In genomic region chr18:14905350-14905749, GRCh38 we compare ENCODE assay signal across 26 cellular contexts.
A peak's percentile ranks its signal among the peaks of the same experiment; 100 is the strongest.
DNase-seq lines count a peak whose midpoint lies in the region; ATAC-seq, FAIRE-seq and TF ChIP-seq lines count a peak whose summit lies in the region.
"Had no signal": no experiment of that assay in that cellular context is flagged by ENCODE, and none has a peak within 500 bp of the region (broad histone marks: within the 10 kb centered on the region; RNA-seq: fewer than 3 reads in every experiment).

No MANE protein-coding gene starts in this region.

- H3K79me2 ChIP-seq in GM23338 (replicated peaks; ENCODE audit: insufficient read depth), result no peaks in the 10 kb centered on the region
- H3K79me2 ChIP-seq in HepG2 (ENCODE audit: insufficient read depth, low read length), result no peaks in the 10 kb centered on the region

- BruUV-seq in HepG2 (replicated peaks; lab: Mats Ljungman, UMichigan), result no TSS peak

- DNase-seq in GM23338 (ENCODE audit: low spot score) (no peak), iPS DF 6.9 (ENCODE audit: low read depth, low spot score) (no peak), ureter (ENCODE audit: low spot score) (no peak), HepG2 (ENCODE audit: low spot score) (no peak), LoVo (ENCODE audit: low spot score) (no peak)
- DNase-seq: 8988T; ACHN; BE2C; C1 segment of cervical spinal cord; CD4-positive, alpha-beta memory T cell; CD4-positive, CD25-positive, alpha-beta regulatory T cell; CD8-positive, alpha-beta memory T cell; COR-L47; DMS 273 treated with DMSO at 0.1 percent for 48 hours; DMS153; DMS53; DMS79; GF-D8 had no signal

- H3K27ac ChIP-seq in GM23338 (ENCODE audit: low read depth), result no peak overlapping the region
- peak overlapping the region; percentile 77; the same call in 1 of the 2 replicates for H3K27ac ChIP-seq in HUES64 (ENCODE audit: low read depth, low read length)
- H3K27ac ChIP-seq in iPS DF 6.9 (ENCODE audit: low read length), result peak overlapping the region; percentile 89
- H3K27ac ChIP-seq in HepG2 (ENCODE audit: extremely low read length, insufficient read depth, low read length), result no peak overlapping the region
- H3K27ac ChIP-seq: BLaER1 had no signal

- no peaks in the 10 kb centered on the region for H3K36me3 ChIP-seq in GM23338 (ENCODE audit: insufficient read depth)
- no peaks in the 10 kb centered on the region for H3K36me3 ChIP-seq in HUES64 (ENCODE audit: insufficient read depth, low read length)
- no peaks in the 10 kb centered on the region for H3K36me3 ChIP-seq in iPS DF 6.9 (ENCODE audit: control insufficient read depth, insufficient read depth, low read length)
- no peaks in the 10 kb centered on the region for H3K36me3 ChIP-seq in HepG2 (replicated peaks in 1 of 2; ENCODE audit: control insufficient read depth in 1 of 2, insufficient read depth in 2 of 2, low read length in 2 of 2)
- H3K36me3 ChIP-seq: BE2C, BLaER1 had no signal

- H3K27me3 ChIP-seq in GM23338 (ENCODE audit: insufficient read depth) (no peaks in the 10 kb centered on the region), HUES64 (ENCODE audit: insufficient read depth, low read length) (no peaks in the 10 kb centered on the region), iPS DF 6.9 (ENCODE audit: control insufficient read depth, insufficient read depth, low read length) (no peaks in the 10 kb centered on the region), HepG2 (ENCODE audit: control insufficient read depth in 1 of 2, insufficient read depth in 2 of 2, low read length in 2 of 2) (no peaks in the 10 kb centered on the region)
- H3K27me3 ChIP-seq: BE2C, BLaER1 had no signal

- no peaks in the 10 kb centered on the region for H3F3A ChIP-seq in GM23338 (replicated peaks; ENCODE audit: low read depth)

- H3K9ac ChIP-seq in HUES64 (ENCODE audit: low read depth, low read length), result no peak overlapping the region
- no peak overlapping the region for H3K9ac ChIP-seq in HepG2 (ENCODE audit: insufficient read depth, low read depth, low read length)
- H3K9ac ChIP-seq: BLaER1 had no signal

- H3K36me3 Mint-ChIP-seq in GM23338 (ENCODE audit: low read depth), result peaks cover 25% of the 10 kb centered on the region
- H3K36me3 Mint-ChIP-seq: CD14-positive monocyte; CD4-positive, alpha-beta memory T cell; CD4-positive, CD25-positive, alpha-beta regulatory T cell; CD8-positive, alpha-beta memory T cell had no signal

- peak overlapping the region; percentile 22; the same call in 1 of the 2 replicates for H3K27ac Mint-ChIP-seq in GM23338
- H3K27ac Mint-ChIP-seq: CD14-positive monocyte; CD4-positive, CD25-positive, alpha-beta regulatory T cell had no signal

- no peak overlapping the region for H3K4me3 ChIP-seq in GM23338
- H3K4me3 ChIP-seq in HUES64 (ENCODE audit: low read length), result no peak overlapping the region
- no peak overlapping the region for H3K4me3 ChIP-seq in iPS DF 6.9 (ENCODE audit: low read length)
- H3K4me3 ChIP-seq in HepG2 (replicated peaks in 1 of 3; ENCODE audit: insufficient read depth in 1 of 3, low read depth in 2 of 3, low read length in 3 of 3), result no peak overlapping the region
- H3K4me3 ChIP-seq: BLaER1 had no signal

- H3K9me3 ChIP-seq in HUES64 (ENCODE audit: insufficient read depth, low read depth, low read length), result peaks cover 87% of the 10 kb centered on the region
- no peaks in the 10 kb centered on the region for H3K9me3 ChIP-seq in iPS DF 6.9 (ENCODE audit: control insufficient read depth, insufficient read depth, low read length)
- no peaks in the 10 kb centered on the region for H3K9me3 ChIP-seq in HepG2 (ENCODE audit: low read length)
- H3K9me3 ChIP-seq: BE2C, BLaER1 had no signal

- no peak overlapping the region for H3K4me3 Mint-ChIP-seq in GM23338
- H3K4me3 Mint-ChIP-seq: CD14-positive monocyte; CD4-positive, alpha-beta memory T cell; CD4-positive, CD25-positive, alpha-beta regulatory T cell; CD8-positive, alpha-beta memory T cell had no signal

- TF ChIP-seq RAD21 in HepG2 (CRISPR knock-in tag; IDR thresholded peaks at IDR 0.05), result no peak

- POLR2A ChIA-PET in HepG2 (lab: Yijun Ruan, JAX), result no interaction called here

- no peaks in the 10 kb centered on the region for H3K4me1 ChIP-seq in GM23338 (ENCODE audit: insufficient read depth)
- no peaks in the 10 kb centered on the region for H3K4me1 ChIP-seq in HUES64 (ENCODE audit: insufficient read depth, low read length)
- peaks cover 1% of the 10 kb centered on the region; the same call in 1 of the 2 replicates for H3K4me1 ChIP-seq in iPS DF 6.9 (ENCODE audit: control insufficient read depth, insufficient read depth, low read length)
- H3K4me1 ChIP-seq in HepG2 (ENCODE audit: insufficient read depth, low read length), result no peaks in the 10 kb centered on the region
- H3K4me1 ChIP-seq: BE2C, BLaER1 had no signal

- in situ Hi-C loops in HepG2 (cut with HindIII; ENCODE audit: extremely low pct_ligation_motif_present, low pct_unique_long_range_greater_than_20kb), result no loop called here

- no peak for TF ChIP-seq EP300 in HepG2 (IDR thresholded peaks at IDR 0.05; ENCODE audit: low read depth in 2 of 2, low read length in 2 of 2)
- TF ChIP-seq EP300 in HepG2 (CRISPR knock-in tag; IDR thresholded peaks at IDR 0.05; ENCODE audit: borderline replicate concordance), result no peak

- FAIRE-seq in HepG2 (lab: Jason Lieb, UNC), result no peak
- FAIRE-seq: A204.1, G401.6, GM12891, GM19239 had no signal

- no peak for TF ChIP-seq POLR2A in HepG2 (IDR thresholded peaks at IDR 0.05; ENCODE audit: insufficient read depth in 1 of 2, low read depth in 2 of 2, low read length in 2 of 2)

- H3K4me1 Mint-ChIP-seq in GM23338, result peaks cover 28% of the 10 kb centered on the region
- H3K4me1 Mint-ChIP-seq: CD14-positive monocyte; CD4-positive, alpha-beta memory T cell; CD8-positive, alpha-beta memory T cell had no signal

- H2AFZ ChIP-seq in GM23338 (no peak overlapping the region), HepG2 (ENCODE audit: low read length) (no peak overlapping the region)

- TF ChIP-seq CTCF in GM23338 (conservative IDR thresholded peaks at IDR 0.05; ENCODE audit: low read depth in 2 of 2) (no peak), HepG2 (CRISPR knock-in tag; IDR thresholded peaks at IDR 0.05) (no peak)

- H3K9me3 Mint-ChIP-seq in GM23338, result peaks cover 86% of the 10 kb centered on the region
- H3K9me3 Mint-ChIP-seq: CD4-positive, alpha-beta memory T cell; CD8-positive, alpha-beta memory T cell had no signal

- CTCF ChIA-PET in HepG2 (lab: Yijun Ruan, JAX; ENCODE audit: low intra/inter-chr PET ratio, low total read pairs), result no interaction called here

- intact Hi-C loops in HepG2 (cut with micrococcal nuclease; ENCODE audit: unreplicated experiment), result no loop called here

- peaks cover 2% of the 10 kb centered on the region for H3K27me3 Mint-ChIP-seq in GM23338 (ENCODE audit: insufficient read depth, low read depth, poor library complexity)
- H3K27me3 Mint-ChIP-seq: CD4-positive, alpha-beta memory T cell; CD4-positive, CD25-positive, alpha-beta regulatory T cell had no signal

- H3K9me2 ChIP-seq in GM23338 (ENCODE audit: insufficient read depth), result no peaks in the 10 kb centered on the region

- H4K20me1 ChIP-seq in GM23338 (replicated peaks; ENCODE audit: insufficient read depth) (no peaks in the 10 kb centered on the region), HepG2 (ENCODE audit: insufficient read depth, low read length) (no peaks in the 10 kb centered on the region)
- H4K20me1 ChIP-seq: BLaER1 had no signal

- ATAC-seq in GM23338, result peak; percentile 63
- ATAC-seq in HepG2, result no peak
- ATAC-seq in GM19324 (IDR thresholded peaks at IDR 0.05; ENCODE audit: low FRiP score, unreplicated experiment), result no peak

- no peak overlapping the region for H3K4me2 ChIP-seq in GM23338
- no peak overlapping the region for H3K4me2 ChIP-seq in HepG2 (ENCODE audit: low read depth, low read length)
- H3K4me2 ChIP-seq: BLaER1 had no signal

TF ChIP-seq in GM23338, 12 proteins besides CTCF, POLR2A, EP300 and RAD21 (continues in another document):
- TF ChIP-seq ZNF331 (CRISPR knock-in tag; IDR thresholded peaks at IDR 0.05; ENCODE audit: low read depth) (no peak), NANOG (IDR thresholded peaks at IDR 0.05; ENCODE audit: borderline replicate concordance) (no peak)

TF ChIP-seq in HepG2, 621 proteins besides CTCF, POLR2A, EP300 and RAD21 (continues in another document):
- TF ChIP-seq GATAD1 (CRISPR knock-in tag; IDR thresholded peaks at IDR 0.05), result no peak
- TF ChIP-seq ARID4A (CRISPR knock-in tag; IDR thresholded peaks at IDR 0.05; ENCODE audit: borderline replicate concordance), result no peak
- TF ChIP-seq, protein P1, sequence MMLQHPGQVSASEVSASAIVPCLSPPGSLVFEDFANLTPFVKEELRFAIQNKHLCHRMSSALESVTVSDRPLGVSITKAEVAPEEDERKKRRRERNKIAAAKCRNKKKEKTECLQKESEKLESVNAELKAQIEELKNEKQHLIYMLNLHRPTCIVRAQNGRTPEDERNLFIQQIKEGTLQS (CRISPR knock-in tag; IDR thresholded peaks at IDR 0.05), result no peak
- TF ChIP-seq GLI4 (CRISPR knock-in tag; IDR thresholded peaks at IDR 0.05; ENCODE audit: borderline replicate concordance), result no peak
- no peak for TF ChIP-seq ZNF674 (CRISPR knock-in tag; IDR thresholded peaks at IDR 0.05; ENCODE audit: low read depth)
- TF ChIP-seq ZNF180 (CRISPR knock-in tag; IDR thresholded peaks at IDR 0.05; ENCODE audit: borderline replicate concordance, low read depth), result no peak

Comparison
In these comparisons a context has a peak if more than half of its experiments do, and no peak if none do; other contexts are left out.
1. H3K27ac ChIP-seq: peak in HUES64 (single experiment) and iPS DF 6.9 (single experiment); none in GM23338 (single experiment) and HepG2 (single experiment).